In the genomic region with DNA sequence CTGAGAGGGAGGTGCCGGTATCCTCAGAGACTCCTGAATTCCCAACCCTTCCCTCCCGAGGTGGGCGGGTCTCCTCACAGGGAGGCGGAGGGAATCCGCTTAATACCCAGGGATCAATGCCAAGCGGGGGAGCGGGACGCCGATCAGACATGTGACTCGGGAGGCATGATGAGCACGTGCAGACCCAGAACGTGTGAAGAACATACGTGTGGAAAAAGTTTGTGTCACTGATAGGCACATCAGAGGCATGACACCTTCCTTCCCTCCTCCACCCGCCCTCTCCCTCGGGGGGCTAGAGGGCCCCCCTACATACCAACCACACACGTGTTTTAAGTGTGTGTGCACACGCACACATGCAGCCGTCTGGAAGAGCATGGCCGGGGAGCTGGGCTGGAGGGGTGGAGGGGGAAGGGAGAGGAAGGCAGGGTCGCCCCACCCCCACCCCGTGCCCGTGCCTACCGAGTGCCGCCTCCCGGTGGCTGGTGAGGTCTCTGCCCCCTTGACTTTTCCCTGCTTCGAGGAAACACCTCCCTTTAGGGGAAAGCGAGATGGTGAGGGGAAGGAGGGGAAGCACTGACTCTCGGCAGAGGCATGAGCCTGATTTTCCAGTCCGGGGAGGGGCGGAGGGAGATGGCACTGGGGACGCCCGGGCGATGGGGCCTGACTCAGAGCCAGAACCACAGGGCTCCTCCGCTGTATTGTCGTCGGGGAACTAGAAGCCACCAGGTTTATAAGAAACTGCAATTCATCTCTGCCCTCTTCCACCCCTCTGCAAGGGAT, we compare ENCODE assay signal across 8 cellular contexts.
DNase-seq lines count a peak whose midpoint lies in the region; ATAC-seq and FAIRE-seq lines count a peak whose summit lies in the region.

No MANE protein-coding gene starts in this region.

- peak; percentile 79 for FAIRE-seq in GM19239 (lab: Jason Lieb, UNC)

- peak; percentile 69 for ATAC-seq in stimulated activated naive CD8-positive, alpha-beta T cell treated with anti-CD3 and anti-CD28 coated beads, Interleukin-15, Interleukin-2, amounts not matched to agents 100 U/mL and 50 U/mL, for 24 hours
- ATAC-seq in HG03045 (IDR thresholded peaks at IDR 0.05; ENCODE audit: unreplicated experiment) = no peak

- DNase-seq in GM19239 (ENCODE audit: insufficient read length, low spot score) (no peak), NCI-H69 (lab: John Stamatoyannopoulos, UW) (peak; percentile 46), left kidney (ENCODE audit: low read depth, low spot score) (peak; percentile 37), NCI-H1092 (lab: John Stamatoyannopoulos, UW) (no peak), NCI-H748 treated with DMSO at 0.1 percent for 48 hours (lab: John Stamatoyannopoulos, UW) (no peak)
- peak; percentile 84 for DNase-seq in activated T-cell treated with anti-CD3 and anti-CD28 coated beads, Interleukin-2, amount 50 U/mL, for 1 hour
- peak; percentile 97 for DNase-seq in stimulated activated naive CD8-positive, alpha-beta T cell treated with anti-CD3 and anti-CD28 coated beads, Interleukin-15, Interleukin-2, amounts not matched to agents 100 U/mL and 50 U/mL, for 24 hours

Comparison
In these comparisons a context has a peak if more than half of its experiments do, and no peak if none do; other contexts are left out.
1. DNase-seq: peak in NCI-H69 (single experiment), activated T-cell treated with anti-CD3 and anti-CD28 coated beads, Interleukin-2, amount 50 U/mL, for 1 hour (single experiment), left kidney (single experiment) and stimulated activated naive CD8-positive, alpha-beta T cell treated with anti-CD3 and anti-CD28 coated beads, Interleukin-15, Interleukin-2, amounts not matched to agents 100 U/mL and 50 U/mL, for 24 hours (single experiment); none in GM19239 (single experiment), NCI-H1092 (single experiment) and NCI-H748 treated with DMSO at 0.1 percent for 48 hours (single experiment).